In genomic region chr11:111978028-111978771, GRCh38 we compare ENCODE assay signal across 9 cellular contexts. TPM values are rescaled to one million over a fixed set of nuclear protein-coding genes. Genes with fewer than 3 reads are reported as not detected.
A peak's percentile ranks its signal among the peaks of the same experiment; 100 is the strongest.
DNase-seq lines count a peak whose midpoint lies in the region; ATAC-seq and TF ChIP-seq lines count a peak whose summit lies in the region.
"Had no signal": no experiment of that assay in that cellular context is flagged by ENCODE, and none has a peak within 500 bp of the region (broad histone marks: within the 10 kb centered on the region; RNA-seq: fewer than 3 reads in every experiment).

No MANE protein-coding gene starts in this region.

- H3K4me3 Mint-ChIP-seq in stimulated activated naive B cell treated with anti-CD40 and anti-IgM and Interleukin-4, amounts not matched to agents 10 μg/mL and 1 μg/mL and 100 μg/mL, for 72 hours: peak overlapping the region; percentile 75 to 84

- H3K79me2 ChIP-seq in OCI-LY3 (ENCODE audit: low read length): no peaks in the 10 kb centered on the region

- no peaks in the 10 kb centered on the region for H3K9me3 ChIP-seq in OCI-LY3 (ENCODE audit: insufficient read depth, low read length)
- H3K9me3 ChIP-seq in colonic mucosa: no peaks in the 10 kb centered on the region

- peaks cover 12 to 20% of the 10 kb centered on the region in 2 donors for H3K4me1 Mint-ChIP-seq in stimulated activated naive B cell treated with anti-CD40 and anti-IgM and Interleukin-4, amounts not matched to agents 10 μg/mL and 1 μg/mL and 100 μg/mL, for 72 hours

- intact Hi-C loops in colonic mucosa (cut with DNase I): loop anchor here (5.0 kb wide), 2 partner anchors 46 to 101 kb away; partner anchors contain the start of genes CFAP68 and FDXACB1

- H3K4me2 ChIP-seq in OCI-LY3 (ENCODE audit: low read length): 0 out of 2 replicates have a peak overlapping the region, but pooled peaks have one; percentile 55
- H3K4me2 ChIP-seq: KMS-11 had no signal

- H3K27ac ChIP-seq in OCI-LY3 (ENCODE audit: low read length) (no peak overlapping the region), colonic mucosa (peak overlapping the region; percentile 34)
- H3K27ac ChIP-seq: KMS-11 had no signal

- DNase-seq in Daoy (ENCODE audit: low read depth) (peak; percentile 69), colonic mucosa (peak; percentile 36), kidney glomerular epithelial cell (lab: John Stamatoyannopoulos, UW) (peak; percentile 70), KBM-7 (no peak)
- no peak for DNase-seq in stimulated activated naive B cell treated with anti-CD40 and anti-IgM and Interleukin-4, amounts not matched to agents 10 μg/mL and 1 μg/mL and 100 μg/mL, for 72 hours

- TF ChIP-seq CTCF in OCI-LY3 (IDR thresholded peaks at IDR 0.05; ENCODE audit: low read depth, low read length) (no peak), colonic mucosa (IDR thresholded peaks at IDR 0.05) (no peak)

- no peaks in the 10 kb centered on the region for H4K20me1 ChIP-seq in OCI-LY3 (ENCODE audit: insufficient read depth, low read length)

- no peaks in the 10 kb centered on the region for H3K36me3 Mint-ChIP-seq in stimulated activated naive B cell treated with anti-CD40 and anti-IgM and Interleukin-4, amounts not matched to agents 10 μg/mL and 1 μg/mL and 100 μg/mL, for 72 hours

- H3K36me3 ChIP-seq in OCI-LY3 (replicated peaks; ENCODE audit: low read depth, low read length): peaks cover 27% of the 10 kb centered on the region
- no peaks in the 10 kb centered on the region for H3K36me3 ChIP-seq in colonic mucosa

- in situ Hi-C loops in KBM-7 (cut with MboI; ENCODE audit: low pct_unique_long_range_greater_than_20kb, low sequenced_read_pairs): no loop called here

- H2AFZ ChIP-seq in OCI-LY3 (ENCODE audit: low read depth, low read length): no peak overlapping the region

- no peak overlapping the region for H3K9ac ChIP-seq in OCI-LY3 (ENCODE audit: low read length)
- H3K9ac ChIP-seq in colonic mucosa (ENCODE audit: low read depth in 2 of 2, low read length in 2 of 2): peak overlapping the region; percentile 72 to 74
- H3K9ac ChIP-seq: KMS-11 had no signal

- no peaks in the 10 kb centered on the region for H3K9me3 Mint-ChIP-seq in stimulated activated naive B cell treated with anti-CD40 and anti-IgM and Interleukin-4, amounts not matched to agents 10 μg/mL and 1 μg/mL and 100 μg/mL, for 72 hours

- no peak for ATAC-seq in stimulated activated naive B cell treated with anti-CD40 and anti-IgM and Interleukin-4, amounts not matched to agents 10 μg/mL and 1 μg/mL and 100 μg/mL, for 72 hours (replicated peaks)
- ATAC-seq in GM21717 (IDR thresholded peaks at IDR 0.05; ENCODE audit: unreplicated experiment) (no peak), HG03520 (IDR thresholded peaks at IDR 0.05; ENCODE audit: unreplicated experiment) (no peak)

- H3K4me3 ChIP-seq in OCI-LY3 (ENCODE audit: low read length) (no peak overlapping the region), colonic mucosa (peak overlapping the region; percentile 46)

- H3K4me1 ChIP-seq in OCI-LY3 (ENCODE audit: low read length): no peaks in the 10 kb centered on the region
- H3K4me1 ChIP-seq in colonic mucosa: no peaks in the 10 kb centered on the region

- H3K27me3 ChIP-seq in OCI-LY3 (ENCODE audit: low read depth, low read length) (no peaks in the 10 kb centered on the region), colonic mucosa (no peaks in the 10 kb centered on the region)

- peaks cover 32 to 40% of the 10 kb centered on the region in 2 donors for H3K27me3 Mint-ChIP-seq in stimulated activated naive B cell treated with anti-CD40 and anti-IgM and Interleukin-4, amounts not matched to agents 10 μg/mL and 1 μg/mL and 100 μg/mL, for 72 hours

- H3K27ac Mint-ChIP-seq in stimulated activated naive B cell treated with anti-CD40 and anti-IgM and Interleukin-4, amounts not matched to agents 10 μg/mL and 1 μg/mL and 100 μg/mL, for 72 hours: no peak overlapping the region

RNA-seq across cellular contexts. Expression of gene DIXDC1, which starts 41.1 kb away (rescaled TPM):
- 7.1 and 9.0 TPM in 2 replicates for total RNA-seq in Daoy (2014; rRNA removed; shearing (Covaris generic))
- 10 to 100 TPM in 1 of 2 donors, 1 to 10 TPM in 1; 4.0 to 13.8 TPM for total RNA-seq in colonic mucosa

RNA-seq across cellular contexts. Expression of gene DLAT, which starts 47.0 kb away (rescaled TPM):
- total RNA-seq in Daoy (2014; rRNA removed; shearing (Covaris generic)): 49.0 and 49.9 TPM in 2 replicates
- 10 to 100 TPM; 67.3 to 73.4 TPM for total RNA-seq in colonic mucosa

RNA-seq across cellular contexts. Expression of gene C11orf52, which starts 59.5 kb away (rescaled TPM):
- total RNA-seq in Daoy (2014; rRNA removed; shearing (Covaris generic)): not detected in 2 replicates
- 1 to 10 TPM; 7.3 to 8.8 TPM for total RNA-seq in colonic mucosa

Comparison
In these comparisons a context has a peak if more than half of its experiments do, and no peak if none do; other contexts are left out.
1. DNase-seq: peak in Daoy (single experiment), colonic mucosa (single experiment) and kidney glomerular epithelial cell (single experiment); none in stimulated activated naive B cell treated with anti-CD40 and anti-IgM and Interleukin-4, amounts not matched to agents 10 μg/mL and 1 μg/mL and 100 μg/mL, for 72 hours (single experiment) and KBM-7 (single experiment).